11 cellular contexts compared by ENCODE assay signal in the genomic region with DNA sequence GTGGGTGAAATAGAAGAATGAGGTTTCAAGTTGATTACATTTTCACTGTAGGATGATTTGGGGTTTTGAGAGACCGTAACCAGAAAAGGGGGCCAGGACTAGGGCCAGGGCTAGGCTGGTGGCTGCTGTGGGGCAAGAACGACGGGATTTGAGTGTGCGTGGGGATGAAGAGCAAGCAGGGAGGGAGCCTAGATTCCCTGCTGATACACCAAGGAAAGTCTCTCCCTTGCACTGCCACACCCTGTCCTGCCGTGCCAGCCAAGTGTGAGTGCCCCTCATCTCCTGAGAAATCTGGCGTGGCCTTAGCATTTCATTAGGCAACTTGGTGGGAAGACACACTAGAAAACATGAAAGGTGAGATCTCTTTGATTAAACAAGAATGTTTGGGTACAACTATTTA. TPM values are rescaled to one million over a fixed set of nuclear protein-coding genes. Genes with fewer than 3 reads are reported as not detected.
"Had no signal": no experiment of that assay in that cellular context is flagged by ENCODE, and none has a peak within 500 bp of the region (broad histone marks: within the 10 kb centered on the region; RNA-seq: fewer than 3 reads in every experiment).

No MANE protein-coding gene starts in this region.

- H3K4me3 ChIP-seq: cardiac muscle cell, heart right ventricle, right atrium auricular region, skin epidermis, tibial artery had no signal

- DNase-seq: activated CD8-positive, alpha-beta memory T cell treated with anti-CD3 and anti-CD28 coated beads, Interleukin-2, amount 50 U/mL, for 48 hours; activated CD8-positive, alpha-beta T cell treated with anti-CD3 and anti-CD28 coated beads for 36 hours; activated naive CD4-positive, alpha-beta T cell treated with anti-CD3 and anti-CD28 coated beads for 36 hours; heart right ventricle; kidney; naive thymus-derived CD4-positive, alpha-beta T cell; tibial artery had no signal

- H3K27me3 ChIP-seq: cardiac muscle cell, heart right ventricle, right atrium auricular region, tibial artery had no signal

- H3K27ac Mint-ChIP-seq: activated CD8-positive, alpha-beta T cell treated with anti-CD3 and anti-CD28 coated beads for 36 hours; activated naive CD4-positive, alpha-beta T cell treated with anti-CD3 and anti-CD28 coated beads for 36 hours; naive thymus-derived CD4-positive, alpha-beta T cell; T-helper 2 cell treated with Interferon-gamma antibody and Interleukin-4, amounts not matched to agents 5 μg/mL and 100 μg/mL, for 36 hours had no signal

- H3K4me3 Mint-ChIP-seq: activated CD8-positive, alpha-beta T cell treated with anti-CD3 and anti-CD28 coated beads for 36 hours; activated naive CD4-positive, alpha-beta T cell treated with anti-CD3 and anti-CD28 coated beads for 36 hours; naive thymus-derived CD4-positive, alpha-beta T cell; T-helper 2 cell treated with Interferon-gamma antibody and Interleukin-4, amounts not matched to agents 5 μg/mL and 100 μg/mL, for 36 hours had no signal

- ATAC-seq: activated CD8-positive, alpha-beta T cell treated with anti-CD3 and anti-CD28 coated beads for 36 hours; heart right ventricle; naive thymus-derived CD4-positive, alpha-beta T cell had no signal

- H3K36me3 Mint-ChIP-seq: naive thymus-derived CD4-positive, alpha-beta T cell had no signal

- H3K27ac ChIP-seq: heart right ventricle, right atrium auricular region, tibial artery had no signal

- H3K27me3 Mint-ChIP-seq: activated CD8-positive, alpha-beta T cell treated with anti-CD3 and anti-CD28 coated beads for 36 hours; naive thymus-derived CD4-positive, alpha-beta T cell had no signal

- H3K9me3 ChIP-seq: heart right ventricle, right atrium auricular region, tibial artery had no signal

- H3K36me3 ChIP-seq: cardiac muscle cell, right atrium auricular region, tibial artery had no signal

- H3K9me3 Mint-ChIP-seq: activated CD8-positive, alpha-beta T cell treated with anti-CD3 and anti-CD28 coated beads for 36 hours; activated naive CD4-positive, alpha-beta T cell treated with anti-CD3 and anti-CD28 coated beads for 36 hours; naive thymus-derived CD4-positive, alpha-beta T cell; T-helper 2 cell treated with Interferon-gamma antibody and Interleukin-4, amounts not matched to agents 5 μg/mL and 100 μg/mL, for 36 hours had no signal

RNA-seq across cellular contexts. Expression of a gene that starts 42.6 kb away (rescaled TPM):
- polyA plus RNA-seq: naive thymus-derived CD4-positive, alpha-beta T cell had no signal
